17 cellular contexts compared by ENCODE assay signal in the genomic region with DNA sequence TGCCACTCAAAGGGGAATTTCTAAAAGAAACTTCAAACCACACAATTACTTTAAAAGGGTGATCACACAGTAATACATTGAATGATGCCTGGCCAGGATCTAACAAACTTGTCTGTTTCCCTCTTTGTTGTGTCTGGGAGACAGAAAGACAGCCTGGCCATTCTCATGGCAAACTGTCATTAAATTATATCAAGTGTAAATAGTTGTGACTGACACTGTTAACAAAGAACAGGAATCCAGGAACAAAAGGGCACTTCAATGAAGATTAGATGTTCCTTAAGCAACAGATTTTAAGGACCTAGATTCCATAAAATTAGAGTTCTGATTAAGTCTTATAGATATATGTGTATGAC.
"Had no signal": no experiment of that assay in that cellular context is flagged by ENCODE, and none has a peak within 500 bp of the region (broad histone marks: within the 10 kb centered on the region; RNA-seq: fewer than 3 reads in every experiment).

No MANE protein-coding gene starts in this region.

- H3K27ac ChIP-seq: adrenal gland, coronary artery, epithelial cell of prostate, gastroesophageal sphincter, neutrophil, ovary, thoracic aorta had no signal

- H3K27me3 ChIP-seq: adrenal gland, gastroesophageal sphincter, neutrophil, ovary had no signal

- H3K4me3 ChIP-seq: adrenal gland, coronary artery, gastroesophageal sphincter, ovary, thoracic aorta had no signal

- H3K36me3 ChIP-seq: adrenal gland, gastroesophageal sphincter, neutrophil, ovary, thoracic aorta had no signal

- H3K4me1 ChIP-seq: adrenal gland, gastroesophageal sphincter had no signal

- H3K9me3 ChIP-seq: adrenal gland, gastroesophageal sphincter, neutrophil, ovary, thoracic aorta had no signal

- DNase-seq: activated CD4-positive, alpha-beta T cell treated with anti-CD3 and anti-CD28 coated beads for 1 hour; activated CD4-positive, alpha-beta T cell treated with anti-CD3 and anti-CD28 coated beads, Interleukin-2, amount 50 U/mL, for 4 hours; activated CD8-positive, alpha-beta memory T cell treated with anti-CD3 and anti-CD28 coated beads for 24 hours; activated CD8-positive, alpha-beta memory T cell treated with anti-CD3 and anti-CD28 coated beads, Interleukin-2, amount 50 U/mL, for 4 hours; activated T-cell treated with anti-CD3 and anti-CD28 coated beads, Interleukin-2, amount 50 U/mL, for 24 hours; natural killer cell; stimulated activated CD4-positive, alpha-beta T cell treated with anti-CD3 and anti-CD28 coated beads, Interleukin-2, amount 100 ng/mL, for 48 hours; stimulated activated CD8-positive, alpha-beta memory T cell treated with anti-CD3 and anti-CD28 coated beads, Interleukin-4, amount 100 ng/mL, for 48 hours; stimulated activated naive B cell treated with anti-CD40 and anti-IgM and Interleukin-4, amounts not matched to agents 10 μg/mL and 1 μg/mL and 100 μg/mL, for 72 hours; T-helper 9 cell had no signal
